12 cellular contexts compared by ENCODE assay signal in genomic region chr14:44778562-44778961, GRCh38.
A peak's percentile ranks its signal among the peaks of the same experiment; 100 is the strongest.
DNase-seq lines count a peak whose midpoint lies in the region; ATAC-seq and TF ChIP-seq lines count a peak whose summit lies in the region.
"Had no signal": no experiment of that assay in that cellular context is flagged by ENCODE, and none has a peak within 500 bp of the region (broad histone marks: within the 10 kb centered on the region; RNA-seq: fewer than 3 reads in every experiment).

No MANE protein-coding gene starts in this region.

- ATAC-seq in activated naive CD8-positive, alpha-beta T cell treated with anti-CD3 and anti-CD28 coated beads, Interleukin-2, amount 50 U/mL, for 24 hours, result peak; percentile 28

- no peaks in the 10 kb centered on the region for H3K36me3 ChIP-seq in endodermal cell (ENCODE audit: control insufficient read depth, insufficient read depth, low read length)
- H3K36me3 ChIP-seq: adrenal gland, uterus had no signal

- H3K27ac ChIP-seq in endodermal cell (ENCODE audit: low read depth, low read length), result no peak overlapping the region
- H3K27ac ChIP-seq: adrenal gland, uterus had no signal

- no peaks in the 10 kb centered on the region for H3K36me3 Mint-ChIP-seq in activated naive CD8-positive, alpha-beta T cell treated with anti-CD3 and anti-CD28 coated beads, Interleukin-2, amount 50 U/mL, for 24 hours (ENCODE audit: low read depth)
- H3K36me3 Mint-ChIP-seq in activated naive CD8-positive, alpha-beta T cell treated with anti-CD3 and anti-CD28 coated beads for 36 hours, result no peaks in the 10 kb centered on the region
- H3K36me3 Mint-ChIP-seq in endodermal cell (ENCODE audit: low read depth), result no peaks in the 10 kb centered on the region

- H3K4me1 Mint-ChIP-seq in activated naive CD8-positive, alpha-beta T cell treated with anti-CD3 and anti-CD28 coated beads, Interleukin-2, amount 50 U/mL, for 24 hours, result no peaks in the 10 kb centered on the region
- no peaks in the 10 kb centered on the region for H3K4me1 Mint-ChIP-seq in activated naive CD8-positive, alpha-beta T cell treated with anti-CD3 and anti-CD28 coated beads for 36 hours
- H3K4me1 Mint-ChIP-seq in endodermal cell, result peaks cover 9% of the 10 kb centered on the region

- TF ChIP-seq CTCF in choroid plexus epithelial cell (conservative IDR thresholded peaks at IDR 0.05; ENCODE audit: low read depth, low read length) (no peak), endodermal cell (conservative IDR thresholded peaks at IDR 0.05) (no peak)

- H3K9me3 ChIP-seq in endodermal cell (ENCODE audit: control insufficient read depth, low read length), result no peaks in the 10 kb centered on the region
- H3K9me3 ChIP-seq: adrenal gland, uterus had no signal

- no peaks in the 10 kb centered on the region for H3K9me3 Mint-ChIP-seq in activated naive CD8-positive, alpha-beta T cell treated with anti-CD3 and anti-CD28 coated beads, Interleukin-2, amount 50 U/mL, for 24 hours
- no peaks in the 10 kb centered on the region for H3K9me3 Mint-ChIP-seq in activated naive CD8-positive, alpha-beta T cell treated with anti-CD3 and anti-CD28 coated beads for 36 hours
- no peaks in the 10 kb centered on the region for H3K9me3 Mint-ChIP-seq in endodermal cell

- H3K9ac ChIP-seq in endodermal cell (ENCODE audit: extremely low read depth, low read length, poor library complexity, severe bottlenecking), result no peak overlapping the region

- no peak for DNase-seq in activated naive CD8-positive, alpha-beta T cell treated with anti-CD3 and anti-CD28 coated beads, Interleukin-2, amount 50 U/mL, for 24 hours
- DNase-seq in activated naive CD8-positive, alpha-beta T cell treated with anti-CD3 and anti-CD28 coated beads for 36 hours, result no peak
- DNase-seq in HS-27A (ENCODE audit: low read depth) (peak; percentile 8), choroid plexus epithelial cell (ENCODE audit: low read depth) (peak; percentile 21), skeletal muscle cell (ENCODE audit: low read depth) (peak; percentile 56), endodermal cell (no peak), UCSD-AML1 (lab: John Stamatoyannopoulos, UW; ENCODE audit: unreplicated experiment) (no peak), NCI-H2227 (lab: John Stamatoyannopoulos, UW; ENCODE audit: unreplicated experiment) (no peak)
- DNase-seq: activated CD4-positive, alpha-beta T cell treated with anti-CD3 and anti-CD28 coated beads for 4 hours; KG1; uterus had no signal

- H3K4me3 ChIP-seq in choroid plexus epithelial cell (ENCODE audit: low read depth, low read length), result no peak overlapping the region
- H3K4me3 ChIP-seq in skeletal muscle cell (ENCODE audit: low read depth, low read length), result no peak overlapping the region
- H3K4me3 ChIP-seq in endodermal cell (ENCODE audit: low read length), result no peak overlapping the region
- H3K4me3 ChIP-seq: adrenal gland, uterus had no signal

- H3K27me3 Mint-ChIP-seq in activated naive CD8-positive, alpha-beta T cell treated with anti-CD3 and anti-CD28 coated beads, Interleukin-2, amount 50 U/mL, for 24 hours, result peaks cover 2% of the 10 kb centered on the region
- H3K27me3 Mint-ChIP-seq in activated naive CD8-positive, alpha-beta T cell treated with anti-CD3 and anti-CD28 coated beads for 36 hours, result no peaks in the 10 kb centered on the region
- H3K27me3 Mint-ChIP-seq in endodermal cell (ENCODE audit: insufficient read depth), result no peaks in the 10 kb centered on the region

- 100% methylated on average over 2 of the region's 2 CpGs; no CpG with 5 or more reads in 1 of the 2 experiments for WGBS in endodermal cell (ENCODE audit: insufficient coverage in 1 of 2, insufficient read length in 1 of 2), 2 experiments

- no peak overlapping the region for H3K4me3 Mint-ChIP-seq in activated naive CD8-positive, alpha-beta T cell treated with anti-CD3 and anti-CD28 coated beads, Interleukin-2, amount 50 U/mL, for 24 hours
- H3K4me3 Mint-ChIP-seq in activated naive CD8-positive, alpha-beta T cell treated with anti-CD3 and anti-CD28 coated beads for 36 hours, result no peak overlapping the region
- no peak overlapping the region for H3K4me3 Mint-ChIP-seq in endodermal cell

- no peak overlapping the region for H3K27ac Mint-ChIP-seq in activated naive CD8-positive, alpha-beta T cell treated with anti-CD3 and anti-CD28 coated beads, Interleukin-2, amount 50 U/mL, for 24 hours
- no peak overlapping the region for H3K27ac Mint-ChIP-seq in activated naive CD8-positive, alpha-beta T cell treated with anti-CD3 and anti-CD28 coated beads for 36 hours
- H3K27ac Mint-ChIP-seq in endodermal cell, result no peak overlapping the region

- peaks cover 5% of the 10 kb centered on the region for H3K4me1 ChIP-seq in endodermal cell (ENCODE audit: control insufficient read depth, insufficient read depth, low read length)
- H3K4me1 ChIP-seq: adrenal gland, uterus had no signal

- H3K27me3 ChIP-seq in endodermal cell (ENCODE audit: control insufficient read depth, insufficient read depth, low read length, poor library complexity, severe bottlenecking), result no peaks in the 10 kb centered on the region
- H3K27me3 ChIP-seq: adrenal gland, uterus had no signal

Comparison
In these comparisons a context has a peak if more than half of its experiments do, and no peak if none do; other contexts are left out.
1. DNase-seq: peak in HS-27A (single experiment), choroid plexus epithelial cell (single experiment) and skeletal muscle cell (single experiment); none in activated naive CD8-positive, alpha-beta T cell treated with anti-CD3 and anti-CD28 coated beads, Interleukin-2, amount 50 U/mL, for 24 hours (single experiment), activated naive CD8-positive, alpha-beta T cell treated with anti-CD3 and anti-CD28 coated beads for 36 hours (single experiment), endodermal cell (single experiment), UCSD-AML1 (single experiment) and NCI-H2227 (single experiment).